ENCODE assay signal across 1 cellular context in genomic region chr2:46315103-46315890, GRCh38.
A peak's percentile ranks its signal among the peaks of the same experiment; 100 is the strongest.
TF ChIP-seq lines count a peak whose summit lies in the region.

No MANE protein-coding gene starts in this region.

TF ChIP-seq in K562, 482 proteins besides CTCF, POLR2A, EP300 and RAD21 (continued from another document and continues in another):
- TF ChIP-seq, protein P1, sequence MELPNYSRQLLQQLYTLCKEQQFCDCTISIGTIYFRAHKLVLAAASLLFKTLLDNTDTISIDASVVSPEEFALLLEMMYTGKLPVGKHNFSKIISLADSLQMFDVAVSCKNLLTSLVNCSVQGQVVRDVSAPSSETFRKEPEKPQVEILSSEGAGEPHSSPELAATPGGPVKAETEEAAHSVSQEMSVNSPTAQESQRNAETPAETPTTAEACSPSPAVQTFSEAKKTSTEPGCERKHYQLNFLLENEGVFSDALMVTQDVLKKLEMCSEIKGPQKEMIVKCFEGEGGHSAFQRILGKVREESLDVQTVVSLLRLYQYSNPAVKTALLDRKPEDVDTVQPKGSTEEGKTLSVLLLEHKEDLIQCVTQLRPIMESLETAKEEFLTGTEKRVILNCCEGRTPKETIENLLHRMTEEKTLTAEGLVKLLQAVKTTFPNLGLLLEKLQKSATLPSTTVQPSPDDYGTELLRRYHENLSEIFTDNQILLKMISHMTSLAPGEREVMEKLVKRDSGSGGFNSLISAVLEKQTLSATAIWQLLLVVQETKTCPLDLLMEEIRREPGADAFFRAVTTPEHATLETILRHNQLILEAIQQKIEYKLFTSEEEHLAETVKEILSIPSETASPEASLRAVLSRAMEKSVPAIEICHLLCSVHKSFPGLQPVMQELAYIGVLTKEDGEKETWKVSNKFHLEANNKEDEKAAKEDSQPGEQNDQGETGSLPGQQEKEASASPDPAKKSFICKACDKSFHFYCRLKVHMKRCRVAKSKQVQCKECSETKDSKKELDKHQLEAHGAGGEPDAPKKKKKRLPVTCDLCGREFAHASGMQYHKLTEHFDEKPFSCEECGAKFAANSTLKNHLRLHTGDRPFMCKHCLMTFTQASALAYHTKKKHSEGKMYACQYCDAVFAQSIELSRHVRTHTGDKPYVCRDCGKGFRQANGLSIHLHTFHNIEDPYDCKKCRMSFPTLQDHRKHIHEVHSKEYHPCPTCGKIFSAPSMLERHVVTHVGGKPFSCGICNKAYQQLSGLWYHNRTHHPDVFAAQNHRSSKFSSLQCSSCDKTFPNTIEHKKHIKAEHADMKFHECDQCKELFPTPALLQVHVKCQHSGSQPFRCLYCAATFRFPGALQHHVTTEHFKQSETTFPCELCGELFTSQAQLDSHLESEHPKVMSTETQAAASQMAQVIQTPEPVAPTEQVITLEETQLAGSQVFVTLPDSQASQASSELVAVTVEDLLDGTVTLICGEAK (IDR thresholded peaks at IDR 0.05), result 0 out of 2 replicates have a peak, but pooled peaks have one; percentile 19
- TF ChIP-seq, protein P1 (CRISPR knock-in tag; IDR thresholded peaks at IDR 0.05), result no peak
- TF ChIP-seq ELF4 (CRISPR knock-in tag; IDR thresholded peaks at IDR 0.05) (peak; percentile 50; the same call in 1 of the 2 replicates), ZNF518B (CRISPR knock-in tag; IDR thresholded peaks at IDR 0.05) (no peak), CBX3 (IDR thresholded peaks at IDR 0.05; ENCODE audit: borderline replicate concordance in 1 of 2, low read length in 2 of 2) (peak in 1 of 2 experiments; percentile 63; a peak in 1 of 3 replicates), NFRKB (IDR thresholded peaks at IDR 0.05; ENCODE audit: low read depth) (no peak; the same call in 1 of the 2 replicates), CHD2 (IDR thresholded peaks at IDR 0.05; ENCODE audit: low read depth, low read length) (no peak), MTA1 (IDR thresholded peaks at IDR 0.05; ENCODE audit: borderline replicate concordance) (peak; percentile 60; the same call in 1 of the 2 replicates), RFX5 (IDR thresholded peaks at IDR 0.05; ENCODE audit: low read depth, low read length) (no peak), CEBPB (tag; IDR thresholded peaks at IDR 0.05) (peak; percentile 89), ESRRA (IDR thresholded peaks at IDR 0.05; ENCODE audit: borderline replicate concordance, low read depth) (peak; percentile 96), CBFA2T2 (conservative IDR thresholded peaks at IDR 0.05) (peak; percentile 75), SMARCE1 (IDR thresholded peaks at IDR 0.05) (peak; percentile 97), ZNF830 (CRISPR knock-in tag; IDR thresholded peaks at IDR 0.05) (no peak), DACH1 (IDR thresholded peaks at IDR 0.05; ENCODE audit: partially characterized antibody) (no peak), MED1 (CRISPR knock-in tag; IDR thresholded peaks at IDR 0.05; ENCODE audit: borderline replicate concordance) (no peak), ARID1B (IDR thresholded peaks at IDR 0.05) (peak; percentile 94), ARNT (IDR thresholded peaks at IDR 0.05) (peak in 1 of 2 experiments; percentile 76; a peak in 2 of 4 replicates), RNF219 (CRISPR knock-in tag; IDR thresholded peaks at IDR 0.05) (peak; percentile 39; the same call in 1 of the 2 replicates), ZFX (CRISPR knock-in tag; IDR thresholded peaks at IDR 0.05) (peak; percentile 67), ZNF316 (IDR thresholded peaks at IDR 0.05) (no peak), SMAD4 (CRISPR knock-in tag; conservative IDR thresholded peaks at IDR 0.05) (peak; percentile 94), TEAD4 (IDR thresholded peaks at IDR 0.05; ENCODE audit: low read length) (peak; percentile 74), TEAD4 (CRISPR knock-in tag; IDR thresholded peaks at IDR 0.05; ENCODE audit: borderline replicate concordance) (no peak), MCM3 (IDR thresholded peaks at IDR 0.05) (no peak), MLLT1 (IDR thresholded peaks at IDR 0.05) (0 out of 4 replicates have a peak, but pooled peaks of 1 of the 2 experiments have one; percentile 42), ZNF121 (CRISPR knock-in tag; conservative IDR thresholded peaks at IDR 0.05) (no peak)
